Comparison of ENCODE assay signal across 1 cellular context in the genomic region with DNA sequence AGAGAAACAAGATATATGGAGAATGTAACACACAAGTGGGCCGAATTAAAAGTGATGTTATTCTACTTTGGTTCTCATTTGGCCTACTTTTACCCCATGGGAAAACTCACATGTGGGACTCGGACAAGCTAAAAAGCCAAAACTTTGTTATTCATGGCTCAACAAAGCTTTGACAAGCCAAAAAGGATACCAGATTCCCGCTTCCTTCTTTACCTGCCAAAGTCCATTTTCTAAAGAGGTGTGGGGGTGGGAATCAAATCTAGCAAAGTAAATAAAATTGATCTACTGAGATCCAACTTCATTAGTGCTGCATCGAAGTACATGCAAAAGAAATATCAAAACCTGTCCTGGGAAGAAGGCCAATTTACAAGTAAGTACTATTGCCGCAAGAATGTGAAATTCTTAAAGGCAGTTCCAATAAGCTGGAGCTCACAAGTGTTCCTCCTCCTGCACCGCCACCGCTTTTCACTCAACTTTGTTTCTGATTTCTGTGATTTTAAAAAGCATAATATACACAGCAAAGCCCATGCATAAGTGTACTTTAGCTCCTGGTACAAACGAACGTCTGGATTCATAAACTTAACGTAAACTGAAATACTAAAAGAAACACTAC.
TF ChIP-seq lines count a peak whose summit lies in the region.

No MANE protein-coding gene starts in this region.

TF ChIP-seq in GM12878, 131 proteins besides CTCF, POLR2A, EP300 and RAD21:
- TF ChIP-seq TARDBP (IDR thresholded peaks at IDR 0.05; ENCODE audit: borderline replicate concordance) (no peak), E4F1 (IDR thresholded peaks at IDR 0.05; ENCODE audit: borderline replicate concordance, partially characterized antibody) (no peak), YY1 (IDR thresholded peaks at IDR 0.05; ENCODE audit: low read depth, low read length) (no peak), STAT1 (conservative IDR thresholded peaks at IDR 0.05) (no peak), TAF1 (IDR thresholded peaks at IDR 0.05; ENCODE audit: borderline replicate concordance, low read depth, low read length) (no peak), ZNF207 (IDR thresholded peaks at IDR 0.05; ENCODE audit: borderline replicate concordance) (no peak), FOXM1 (IDR thresholded peaks at IDR 0.05; ENCODE audit: low read depth, low read length) (no peak), FOS (IDR thresholded peaks at IDR 0.05; ENCODE audit: borderline replicate concordance, extremely low read depth, insufficient read length) (no peak), KAT2A (conservative IDR thresholded peaks at IDR 0.05; ENCODE audit: control insufficient read depth, low read depth, low read length) (no peak), USF2 (IDR thresholded peaks at IDR 0.05; ENCODE audit: borderline replicate concordance, low read depth, low read length) (no peak), NR2C1 (IDR thresholded peaks at IDR 0.05) (no peak)
